Comparison of ENCODE assay signal across 1 cellular context in the genomic region with DNA sequence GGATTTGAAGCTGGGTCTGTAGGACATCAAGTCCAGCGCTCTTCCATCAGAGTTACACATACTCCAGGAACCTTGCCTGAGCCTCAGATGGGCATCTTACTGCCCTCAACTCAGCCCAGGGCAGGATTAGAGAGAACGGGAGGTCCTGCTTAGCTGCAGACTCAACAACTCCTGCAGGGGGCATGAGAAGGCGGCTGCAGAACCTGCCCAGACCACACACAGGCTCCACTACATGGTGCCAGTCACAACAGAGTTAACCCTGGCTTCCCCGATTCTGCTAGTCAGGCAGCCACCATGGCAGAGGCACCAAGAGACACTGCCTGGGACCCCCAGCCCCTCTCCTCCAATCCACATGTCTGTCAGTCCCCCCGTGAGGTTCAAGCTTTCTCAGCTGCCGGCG.
TF ChIP-seq lines count a peak whose summit lies in the region.

No MANE protein-coding gene starts in this region.

TF ChIP-seq in WTC11, 78 proteins besides CTCF, POLR2A, EP300 and RAD21 (continued from another document):
- TF ChIP-seq, protein P1, sequence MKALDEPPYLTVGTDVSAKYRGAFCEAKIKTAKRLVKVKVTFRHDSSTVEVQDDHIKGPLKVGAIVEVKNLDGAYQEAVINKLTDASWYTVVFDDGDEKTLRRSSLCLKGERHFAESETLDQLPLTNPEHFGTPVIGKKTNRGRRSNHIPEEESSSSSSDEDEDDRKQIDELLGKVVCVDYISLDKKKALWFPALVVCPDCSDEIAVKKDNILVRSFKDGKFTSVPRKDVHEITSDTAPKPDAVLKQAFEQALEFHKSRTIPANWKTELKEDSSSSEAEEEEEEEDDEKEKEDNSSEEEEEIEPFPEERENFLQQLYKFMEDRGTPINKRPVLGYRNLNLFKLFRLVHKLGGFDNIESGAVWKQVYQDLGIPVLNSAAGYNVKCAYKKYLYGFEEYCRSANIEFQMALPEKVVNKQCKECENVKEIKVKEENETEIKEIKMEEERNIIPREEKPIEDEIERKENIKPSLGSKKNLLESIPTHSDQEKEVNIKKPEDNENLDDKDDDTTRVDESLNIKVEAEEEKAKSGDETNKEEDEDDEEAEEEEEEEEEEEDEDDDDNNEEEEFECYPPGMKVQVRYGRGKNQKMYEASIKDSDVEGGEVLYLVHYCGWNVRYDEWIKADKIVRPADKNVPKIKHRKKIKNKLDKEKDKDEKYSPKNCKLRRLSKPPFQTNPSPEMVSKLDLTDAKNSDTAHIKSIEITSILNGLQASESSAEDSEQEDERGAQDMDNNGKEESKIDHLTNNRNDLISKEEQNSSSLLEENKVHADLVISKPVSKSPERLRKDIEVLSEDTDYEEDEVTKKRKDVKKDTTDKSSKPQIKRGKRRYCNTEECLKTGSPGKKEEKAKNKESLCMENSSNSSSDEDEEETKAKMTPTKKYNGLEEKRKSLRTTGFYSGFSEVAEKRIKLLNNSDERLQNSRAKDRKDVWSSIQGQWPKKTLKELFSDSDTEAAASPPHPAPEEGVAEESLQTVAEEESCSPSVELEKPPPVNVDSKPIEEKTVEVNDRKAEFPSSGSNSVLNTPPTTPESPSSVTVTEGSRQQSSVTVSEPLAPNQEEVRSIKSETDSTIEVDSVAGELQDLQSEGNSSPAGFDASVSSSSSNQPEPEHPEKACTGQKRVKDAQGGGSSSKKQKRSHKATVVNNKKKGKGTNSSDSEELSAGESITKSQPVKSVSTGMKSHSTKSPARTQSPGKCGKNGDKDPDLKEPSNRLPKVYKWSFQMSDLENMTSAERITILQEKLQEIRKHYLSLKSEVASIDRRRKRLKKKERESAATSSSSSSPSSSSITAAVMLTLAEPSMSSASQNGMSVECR (CRISPR knock-in tag; IDR thresholded peaks at IDR 0.05; ENCODE audit: borderline replicate concordance), result no peak
- TF ChIP-seq GTF2I (CRISPR knock-in tag; conservative IDR thresholded peaks at IDR 0.05) (no peak), NFATC4 (CRISPR knock-in tag; IDR thresholded peaks at IDR 0.05) (no peak), ZNF317 (CRISPR knock-in tag; IDR thresholded peaks at IDR 0.05; ENCODE audit: borderline replicate concordance, low read depth) (no peak)
- TF ChIP-seq, protein P2, sequence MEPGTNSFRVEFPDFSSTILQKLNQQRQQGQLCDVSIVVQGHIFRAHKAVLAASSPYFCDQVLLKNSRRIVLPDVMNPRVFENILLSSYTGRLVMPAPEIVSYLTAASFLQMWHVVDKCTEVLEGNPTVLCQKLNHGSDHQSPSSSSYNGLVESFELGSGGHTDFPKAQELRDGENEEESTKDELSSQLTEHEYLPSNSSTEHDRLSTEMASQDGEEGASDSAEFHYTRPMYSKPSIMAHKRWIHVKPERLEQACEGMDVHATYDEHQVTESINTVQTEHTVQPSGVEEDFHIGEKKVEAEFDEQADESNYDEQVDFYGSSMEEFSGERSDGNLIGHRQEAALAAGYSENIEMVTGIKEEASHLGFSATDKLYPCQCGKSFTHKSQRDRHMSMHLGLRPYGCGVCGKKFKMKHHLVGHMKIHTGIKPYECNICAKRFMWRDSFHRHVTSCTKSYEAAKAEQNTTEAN (CRISPR knock-in tag; IDR thresholded peaks at IDR 0.05), result no peak
